Comparison of ENCODE assay signal across 12 cellular contexts in genomic region chr11:9754041-9754471, GRCh38.
DNase-seq lines count a peak whose midpoint lies in the region; FAIRE-seq and TF ChIP-seq lines count a peak whose summit lies in the region.
"Had no signal": no experiment of that assay in that cellular context is flagged by ENCODE, and none has a peak within 500 bp of the region (broad histone marks: within the 10 kb centered on the region; RNA-seq: fewer than 3 reads in every experiment).

No MANE protein-coding gene starts in this region.

- POLR2A ChIA-PET in GM10248 (lab: Yijun Ruan, JAX), result interaction anchor here (0.5 to 1.1 kb wide), 2 partner anchors 590 to 1055 kb away, joined by 3 to 7 read pairs; partner anchors contain the start of gene EIF4G2

- no peak for DNase-seq in left ventricle myocardium inferior
- no peak for DNase-seq in right atrium auricular region (ENCODE audit: low spot score)
- no peak for DNase-seq in brain microvascular endothelial cell
- DNase-seq in kidney, result no peak
- DNase-seq in vagina (ENCODE audit: extremely low spot score in 2 of 2), result no peak
- no peak for DNase-seq in GM10248 (ENCODE audit: extremely low spot score)
- no peak for DNase-seq in medulla oblongata (ENCODE audit: extremely low spot score)
- DNase-seq in NCI-H2107 treated with DMSO at 0.1 percent for 48 hours (lab: John Stamatoyannopoulos, UW; ENCODE audit: unreplicated experiment), result no peak
- DNase-seq: activated CD4-positive, alpha-beta T cell treated with anti-CD3 and anti-CD28 coated beads, Interleukin-2, amount 50 U/mL, for 48 hours; H9; NCI-H226 had no signal

- H3K27ac ChIP-seq in left ventricle myocardium inferior (replicated peaks) (peak overlapping the region; percentile 47), right atrium auricular region (peak overlapping the region in 1 of 2 donors; percentile 24), brain microvascular endothelial cell (peak overlapping the region; percentile 87), kidney (ENCODE audit: low read depth in 2 of 2, low read length in 2 of 2) (peak overlapping the region; percentile 47 to 74), vagina (peak overlapping the region; percentile 80)

- intact Hi-C loops in left ventricle myocardium inferior (cut with micrococcal nuclease) (no loop called here), kidney (cut with DNase I) (no loop called here), vagina (cut with DNase I) (loop anchor here (10.0 kb wide), 1 partner anchor 139 kb away; no protein-coding TSS in a partner anchor)

- TF ChIP-seq CTCF in left ventricle myocardium inferior (IDR thresholded peaks at IDR 0.05; ENCODE audit: borderline replicate concordance), result no peak
- TF ChIP-seq CTCF in right atrium auricular region (IDR thresholded peaks at IDR 0.05), result no peak
- no peak for TF ChIP-seq CTCF in brain microvascular endothelial cell (IDR thresholded peaks at IDR 0.05; ENCODE audit: low read depth, low read length, missing control alignments)
- no peak for TF ChIP-seq CTCF in kidney (IDR thresholded peaks at IDR 0.05; ENCODE audit: borderline replicate concordance, extremely low read depth, insufficient read depth)
- no peak for TF ChIP-seq CTCF in vagina (IDR thresholded peaks at IDR 0.05)
- TF ChIP-seq CTCF in GM10248 (IDR thresholded peaks at IDR 0.05; ENCODE audit: control extremely low read depth, extremely low read depth, low read depth, missing control alignments), result no peak

- H3K4me3 ChIP-seq in left ventricle myocardium inferior (no peak overlapping the region), right atrium auricular region (no peak overlapping the region), brain microvascular endothelial cell (ENCODE audit: low read depth, low read length) (no peak overlapping the region), kidney (ENCODE audit: low read length in 2 of 2) (no peak overlapping the region), vagina (no peak overlapping the region)

- H3K9me3 ChIP-seq in left ventricle myocardium inferior (replicated peaks) (no peaks in the 10 kb centered on the region), right atrium auricular region (no peaks in the 10 kb centered on the region), kidney (ENCODE audit: control insufficient read depth in 1 of 2, low read length in 2 of 2) (no peaks in the 10 kb centered on the region), vagina (no peaks in the 10 kb centered on the region)

- no peak overlapping the region for H3K9ac ChIP-seq in kidney (ENCODE audit: low read length in 2 of 2)

- FAIRE-seq in kidney (lab: Jason Lieb, UNC), result no peak
- FAIRE-seq: HepG2 had no signal

- H3K4me1 ChIP-seq in left ventricle myocardium inferior (peaks cover 66% of the 10 kb centered on the region), right atrium auricular region (peaks cover 0 to 31% of the 10 kb centered on the region in 2 donors), kidney (ENCODE audit: control insufficient read depth in 1 of 2, insufficient read depth in 1 of 2, low read depth in 1 of 2, low read length in 2 of 2) (peaks cover 7 to 11% of the 10 kb centered on the region in 2 donors), vagina (peaks cover 50% of the 10 kb centered on the region)

- in situ Hi-C loops in brain microvascular endothelial cell (cut with HindIII; ENCODE audit: low pct_ligation_motif_present, low sequenced_read_pairs), result no loop called here

- H3K27me3 ChIP-seq in left ventricle myocardium inferior (ENCODE audit: low read depth), result no peaks in the 10 kb centered on the region
- H3K27me3 ChIP-seq in right atrium auricular region, result no peaks in the 10 kb centered on the region
- no peaks in the 10 kb centered on the region for H3K27me3 ChIP-seq in brain microvascular endothelial cell (replicated peaks)
- H3K27me3 ChIP-seq in vagina, result no peaks in the 10 kb centered on the region

- CTCF ChIA-PET in GM10248 (lab: Yijun Ruan, JAX), result interaction anchor here (1.0 to 2.2 kb wide), 4 partner anchors 140 to 612 kb away, joined by 3 to 6 read pairs (median 4); no protein-coding TSS in a partner anchor

- TF ChIP-seq POLR2A in vagina (IDR thresholded peaks at IDR 0.05), result no peak

- H3K36me3 ChIP-seq in left ventricle myocardium inferior, result peaks cover 21% of the 10 kb centered on the region
- peaks cover 16% of the 10 kb centered on the region for H3K36me3 ChIP-seq in right atrium auricular region
- H3K36me3 ChIP-seq in brain microvascular endothelial cell (replicated peaks), result peaks cover 4% of the 10 kb centered on the region
- peaks cover 0 to 5% of the 10 kb centered on the region in 2 donors for H3K36me3 ChIP-seq in kidney (ENCODE audit: control insufficient read depth in 1 of 2, insufficient read depth in 2 of 2, low read length in 2 of 2)
- H3K36me3 ChIP-seq in vagina, result peaks cover 0 to 16% of the 10 kb centered on the region in 2 donors
